10 cellular contexts compared by ENCODE assay signal in genomic region chr19:49071860-49072547, GRCh38. TPM values are rescaled to one million over a fixed set of nuclear protein-coding genes. Genes with fewer than 3 reads are reported as not detected.
A peak's percentile ranks its signal among the peaks of the same experiment; 100 is the strongest.
DNase-seq lines count a peak whose midpoint lies in the region; ATAC-seq, FAIRE-seq and TF ChIP-seq lines count a peak whose summit lies in the region.
"Had no signal": no experiment of that assay in that cellular context is flagged by ENCODE, and none has a peak within 500 bp of the region (broad histone marks: within the 10 kb centered on the region; RNA-seq: fewer than 3 reads in every experiment).

No MANE protein-coding gene starts in this region.

- H3K4me1 ChIP-seq in endothelial cell of umbilical vein (ENCODE audit: control insufficient read depth, extremely low read depth, insufficient read depth, low read length), result no peaks in the 10 kb centered on the region

- no peak overlapping the region for H3K4me3 ChIP-seq in endothelial cell of umbilical vein (replicated peaks in 1 of 3; ENCODE audit: insufficient read depth in 1 of 3, low read depth in 1 of 3, low read length in 3 of 3)

- DNase-seq in activated effector memory CD4-positive, alpha-beta T cell treated with anti-CD3 and anti-CD28 coated beads, Interleukin-2, amount 50 U/mL, for 16 hours, result peak; percentile 71
- no peak for DNase-seq in activated effector memory CD4-positive, alpha-beta T cell treated with Interleukin-2 at 50 U/mL for 16 hours
- DNase-seq in NCI-H82 treated with DMSO at 0.1 percent for 48 hours (lab: John Stamatoyannopoulos, UW; ENCODE audit: unreplicated experiment) (peak; percentile 42), endothelial cell of umbilical vein (ENCODE audit: low read depth, low spot score) (no peak), retina (peak; percentile 68), T1000 (lab: John Stamatoyannopoulos, UW) (no peak), frontal cortex (ENCODE audit: low spot score in 2 of 2) (no peak)
- DNase-seq: NCI-H526 treated with DMSO at 0.1 percent for 48 hours had no signal

- TF ChIP-seq CTCF in endothelial cell of umbilical vein (IDR thresholded peaks at IDR 0.05; ENCODE audit: extremely low read depth in 1 of 2, insufficient read depth in 1 of 2, low read depth in 1 of 2, low read length in 2 of 2), result no peak

- peaks cover 27 to 35% of the 10 kb centered on the region in 2 experiments for H3K27me3 ChIP-seq in endothelial cell of umbilical vein (ENCODE audit: control insufficient read depth in 2 of 2, insufficient read depth in 2 of 2, low read length in 2 of 2)

- H3K4me2 ChIP-seq in endothelial cell of umbilical vein (ENCODE audit: insufficient read depth, low read length), result no peak overlapping the region

- intact Hi-C loops in endothelial cell of umbilical vein (cut with micrococcal nuclease), result no loop called here

- H3K27ac ChIP-seq in endothelial cell of umbilical vein (ENCODE audit: insufficient read depth, low read depth, low read length), result no peak overlapping the region

- no peak overlapping the region for H3K9ac ChIP-seq in endothelial cell of umbilical vein (replicated peaks; ENCODE audit: extremely low read depth, insufficient read depth, low read length)

- peak overlapping the region; percentile 73 for H2AFZ ChIP-seq in endothelial cell of umbilical vein (ENCODE audit: low read depth, low read length)

- FAIRE-seq in endothelial cell of umbilical vein (lab: Jason Lieb, UNC), result no peak
- no peak for FAIRE-seq in frontal cortex (lab: Jason Lieb, UNC)

- no peaks in the 10 kb centered on the region for H3K36me3 ChIP-seq in endothelial cell of umbilical vein (ENCODE audit: control insufficient read depth in 2 of 2, extremely low read depth in 1 of 2, insufficient read depth in 2 of 2, low read length in 2 of 2)

- ATAC-seq in HG02678 (IDR thresholded peaks at IDR 0.05; ENCODE audit: unreplicated experiment), result no peak

- H3K9me3 ChIP-seq in endothelial cell of umbilical vein (replicated peaks; ENCODE audit: control insufficient read depth, insufficient read depth, low read length), result no peaks in the 10 kb centered on the region

- TF ChIP-seq POLR2A in endothelial cell of umbilical vein (IDR thresholded peaks at IDR 0.05; ENCODE audit: low read depth, low read length), result no peak

- H4K20me1 ChIP-seq in endothelial cell of umbilical vein (replicated peaks; ENCODE audit: control insufficient read depth, extremely low read depth, insufficient read depth, low read length), result no peaks in the 10 kb centered on the region

- no peaks in the 10 kb centered on the region for H3K9me1 ChIP-seq in endothelial cell of umbilical vein (replicated peaks; ENCODE audit: control insufficient read depth, extremely low read depth, insufficient read depth, low read length)

- POLR2A ChIA-PET in endothelial cell of umbilical vein (lab: Charles Lee), result no interaction called here

- no TSS peak for BruUV-seq in endothelial cell of umbilical vein (replicated peaks; lab: Mats Ljungman, UMichigan)

- CTCF ChIA-PET in endothelial cell of umbilical vein (lab: Charles Lee), result no interaction called here

- dilution Hi-C loops in endothelial cell of umbilical vein (cut with MboI; ENCODE audit: extremely low pct_ligation_motif_present, low sequenced_read_pairs), result no loop called here

- H3K79me2 ChIP-seq in endothelial cell of umbilical vein (ENCODE audit: control insufficient read depth, insufficient read depth, low read length), result no peaks in the 10 kb centered on the region

TF ChIP-seq in endothelial cell of umbilical vein, 7 proteins besides CTCF, POLR2A, EP300 and RAD21:
- TF ChIP-seq MAX (IDR thresholded peaks at IDR 0.05; ENCODE audit: insufficient read depth, insufficient read length) (no peak), EZH2 (IDR thresholded peaks at IDR 0.05; ENCODE audit: borderline replicate concordance, low read depth, low read length, severe bottlenecking) (peak; percentile 92)

RNA-seq across cellular contexts. Expression of gene KCNA7, which starts 0.5 kb away (rescaled TPM):
- total RNA-seq in endothelial cell of umbilical vein, result not detected in 2 replicates
- not detected in 2 replicates for polyA plus RNA-seq in endothelial cell of umbilical vein
- polyA plus RNA-seq in endothelial cell of umbilical vein (2011; cell fraction: cytosol; rRNA removed), result not detected in 2 replicates
- polyA plus RNA-seq in endothelial cell of umbilical vein (2011; cell fraction: nucleus; rRNA removed), result not detected in 2 replicates
- not detected in 2 replicates for polyA plus RNA-seq in endothelial cell of umbilical vein (2012)
- not detected in 2 replicates for polyA minus RNA-seq in endothelial cell of umbilical vein
- not detected for polyA minus RNA-seq in endothelial cell of umbilical vein (2011; cell fraction: cytosol; rRNA and poly(A)+ RNA removed)
- not detected in 2 replicates for polyA minus RNA-seq in endothelial cell of umbilical vein (2011; cell fraction: nucleus; rRNA and poly(A)+ RNA removed)
- not detected for total RNA-seq in frontal cortex
- polyA plus RNA-seq: BJ had no signal

RNA-seq across cellular contexts. Expression of gene NTF4, which starts 7.4 kb away (rescaled TPM):
- total RNA-seq in endothelial cell of umbilical vein, result not detected in 2 replicates
- polyA plus RNA-seq in endothelial cell of umbilical vein, result not detected in 2 replicates
- not detected in 2 replicates for polyA plus RNA-seq in endothelial cell of umbilical vein (2011; cell fraction: cytosol; rRNA removed)
- polyA plus RNA-seq in endothelial cell of umbilical vein (2011; cell fraction: nucleus; rRNA removed), result not detected in 2 replicates
- polyA plus RNA-seq in endothelial cell of umbilical vein (2012), result not detected in 2 replicates
- polyA minus RNA-seq in endothelial cell of umbilical vein, result not detected in 2 replicates
- polyA minus RNA-seq in endothelial cell of umbilical vein (2011; cell fraction: cytosol; rRNA and poly(A)+ RNA removed), result not detected
- polyA minus RNA-seq in endothelial cell of umbilical vein (2011; cell fraction: nucleus; rRNA and poly(A)+ RNA removed), result not detected in 2 replicates
- not detected for total RNA-seq in frontal cortex
- polyA plus RNA-seq: BJ had no signal

RNA-seq across cellular contexts. Expression of gene SNRNP70, which starts 13.2 kb away (rescaled TPM):
- 215 and 228 TPM in 2 replicates for total RNA-seq in endothelial cell of umbilical vein
- polyA plus RNA-seq in endothelial cell of umbilical vein, result 300 and 317 TPM in 2 replicates
- 128 and 182 TPM in 2 replicates for polyA plus RNA-seq in endothelial cell of umbilical vein (2011; cell fraction: cytosol; rRNA removed)
- 1,444 and 1,967 TPM in 2 replicates for polyA plus RNA-seq in endothelial cell of umbilical vein (2011; cell fraction: nucleus; rRNA removed)
- polyA plus RNA-seq in endothelial cell of umbilical vein (2012), result 244 and 263 TPM in 2 replicates
- 107 and 125 TPM in 2 replicates for polyA minus RNA-seq in endothelial cell of umbilical vein
- polyA minus RNA-seq in endothelial cell of umbilical vein (2011; cell fraction: cytosol; rRNA and poly(A)+ RNA removed), result 63.6 TPM
- polyA minus RNA-seq in endothelial cell of umbilical vein (2011; cell fraction: nucleus; rRNA and poly(A)+ RNA removed), result 199 and 262 TPM in 2 replicates
- total RNA-seq in frontal cortex, result 99.5 TPM

RNA-seq across cellular contexts. Expression of gene CGB7, which starts 14.5 kb away (rescaled TPM):
- total RNA-seq in endothelial cell of umbilical vein (0.42 TPM in 1 of 2 replicates, not detected in the other), frontal cortex (not detected)
- 0.41 and 0.62 TPM in 2 replicates for polyA plus RNA-seq in endothelial cell of umbilical vein
- polyA plus RNA-seq in endothelial cell of umbilical vein (2011; cell fraction: cytosol; rRNA removed), result 0.18 and 0.27 TPM in 2 replicates
- 0.96 and 1.7 TPM in 2 replicates for polyA plus RNA-seq in endothelial cell of umbilical vein (2011; cell fraction: nucleus; rRNA removed)
- polyA plus RNA-seq in endothelial cell of umbilical vein (2012), result 0.16 and 0.21 TPM in 2 replicates
- 0.30 TPM in 1 of 2 replicates, not detected in the other for polyA minus RNA-seq in endothelial cell of umbilical vein
- polyA minus RNA-seq in endothelial cell of umbilical vein (2011; cell fraction: cytosol; rRNA and poly(A)+ RNA removed), result not detected
- polyA minus RNA-seq in endothelial cell of umbilical vein (2011; cell fraction: nucleus; rRNA and poly(A)+ RNA removed), result not detected in 2 replicates

RNA-seq across cellular contexts. Expression of gene CGB8, which starts 23.1 kb away (rescaled TPM):
- total RNA-seq in endothelial cell of umbilical vein (not detected in 2 replicates), frontal cortex (not detected)
- not detected in 2 replicates for polyA plus RNA-seq in endothelial cell of umbilical vein
- polyA plus RNA-seq in endothelial cell of umbilical vein (2011; cell fraction: cytosol; rRNA removed), result not detected in 2 replicates
- polyA plus RNA-seq in endothelial cell of umbilical vein (2011; cell fraction: nucleus; rRNA removed), result not detected in 2 replicates
- not detected in 2 replicates for polyA plus RNA-seq in endothelial cell of umbilical vein (2012)
- not detected in 2 replicates for polyA minus RNA-seq in endothelial cell of umbilical vein
- polyA minus RNA-seq in endothelial cell of umbilical vein (2011; cell fraction: cytosol; rRNA and poly(A)+ RNA removed), result not detected
- not detected in 2 replicates for polyA minus RNA-seq in endothelial cell of umbilical vein (2011; cell fraction: nucleus; rRNA and poly(A)+ RNA removed)
- polyA plus RNA-seq: BJ had no signal

Comparison
In these comparisons a context has a peak if more than half of its experiments do, and no peak if none do; other contexts are left out.
1. DNase-seq: peak in activated effector memory CD4-positive, alpha-beta T cell treated with anti-CD3 and anti-CD28 coated beads, Interleukin-2, amount 50 U/mL, for 16 hours (single experiment), NCI-H82 treated with DMSO at 0.1 percent for 48 hours (single experiment) and retina (single experiment); none in activated effector memory CD4-positive, alpha-beta T cell treated with Interleukin-2 at 50 U/mL for 16 hours (single experiment), endothelial cell of umbilical vein (single experiment), T1000 (single experiment) and frontal cortex (0 of 2).